9 cellular contexts compared by ENCODE assay signal in genomic region chr12:60205500-60205899, GRCh38.
DNase-seq lines count a peak whose midpoint lies in the region; ATAC-seq and TF ChIP-seq lines count a peak whose summit lies in the region.
"Had no signal": no experiment of that assay in that cellular context is flagged by ENCODE, and none has a peak within 500 bp of the region (broad histone marks: within the 10 kb centered on the region; RNA-seq: fewer than 3 reads in every experiment).

No MANE protein-coding gene starts in this region.

- DNase-seq in GM23248 (peak; percentile 65), NCI-H226 (peak; percentile 91), erythroblast (lab: John Stamatoyannopoulos, UW) (peak; percentile 19 to 27), progenitor cell of endocrine pancreas (ENCODE audit: low spot score, unreplicated experiment) (no peak), HuH-7.5 (ENCODE audit: low spot score) (no peak), head of caudate nucleus (no peak)
- no peak for DNase-seq in activated CD8-positive, alpha-beta memory T cell treated with anti-CD3 and anti-CD28 coated beads, Interleukin-2, amount 10 ng/mL, durations not matched to agents 7 days and 5 days
- DNase-seq: activated CD4-positive, alpha-beta T cell treated with anti-CD3 and anti-CD28 coated beads for 36 hours; testis had no signal

- peaks cover under 1% of the 10 kb centered on the region for H3K4me1 Mint-ChIP-seq in progenitor cell of endocrine pancreas (ENCODE audit: low read depth)
- H3K4me1 Mint-ChIP-seq in activated CD8-positive, alpha-beta memory T cell treated with anti-CD3 and anti-CD28 coated beads, Interleukin-2, amount 10 ng/mL, durations not matched to agents 7 days and 5 days: no peaks in the 10 kb centered on the region
- H3K4me1 Mint-ChIP-seq: activated CD4-positive, alpha-beta T cell treated with anti-CD3 and anti-CD28 coated beads for 36 hours had no signal

- peaks cover 4% of the 10 kb centered on the region for H3K27me3 Mint-ChIP-seq in progenitor cell of endocrine pancreas
- H3K27me3 Mint-ChIP-seq in activated CD8-positive, alpha-beta memory T cell treated with anti-CD3 and anti-CD28 coated beads, Interleukin-2, amount 10 ng/mL, durations not matched to agents 7 days and 5 days: no peaks in the 10 kb centered on the region
- H3K27me3 Mint-ChIP-seq: activated CD4-positive, alpha-beta T cell treated with anti-CD3 and anti-CD28 coated beads for 36 hours had no signal

- no peak for TF ChIP-seq POLR2A in erythroblast (IDR thresholded peaks at IDR 0.05; ENCODE audit: low read length)

- 94% methylated on average over 1 of the region's 1 CpG for WGBS in GM23248 (ENCODE audit: low coverage in 1 of 2, low lambda C conversion rate in 2 of 2, missing lambda C conversion rate in 2 of 2), 2 experiments

- H2AFZ ChIP-seq in GM23248: no peak overlapping the region

- ATAC-seq in activated CD8-positive, alpha-beta memory T cell treated with anti-CD3 and anti-CD28 coated beads, Interleukin-2, amount 10 ng/mL, durations not matched to agents 7 days and 5 days: no peak
- ATAC-seq: activated CD4-positive, alpha-beta T cell treated with anti-CD3 and anti-CD28 coated beads for 36 hours had no signal

- H3K4me3 Mint-ChIP-seq in progenitor cell of endocrine pancreas (ENCODE audit: low read depth): no peak overlapping the region
- no peak overlapping the region for H3K4me3 Mint-ChIP-seq in activated CD8-positive, alpha-beta memory T cell treated with anti-CD3 and anti-CD28 coated beads, Interleukin-2, amount 10 ng/mL, durations not matched to agents 7 days and 5 days
- H3K4me3 Mint-ChIP-seq: activated CD4-positive, alpha-beta T cell treated with anti-CD3 and anti-CD28 coated beads for 36 hours had no signal

- no peak for TF ChIP-seq CTCF in progenitor cell of endocrine pancreas (IDR thresholded peaks at IDR 0.05; ENCODE audit: unreplicated experiment)

- H3K36me3 Mint-ChIP-seq in progenitor cell of endocrine pancreas (ENCODE audit: insufficient read depth): no peaks in the 10 kb centered on the region
- H3K36me3 Mint-ChIP-seq in activated CD8-positive, alpha-beta memory T cell treated with anti-CD3 and anti-CD28 coated beads, Interleukin-2, amount 10 ng/mL, durations not matched to agents 7 days and 5 days: no peaks in the 10 kb centered on the region

- H3K9me3 Mint-ChIP-seq in progenitor cell of endocrine pancreas (ENCODE audit: low read depth): no peaks in the 10 kb centered on the region
- peaks cover 5% of the 10 kb centered on the region for H3K9me3 Mint-ChIP-seq in activated CD8-positive, alpha-beta memory T cell treated with anti-CD3 and anti-CD28 coated beads, Interleukin-2, amount 10 ng/mL, durations not matched to agents 7 days and 5 days (ENCODE audit: low read depth)

- no peaks in the 10 kb centered on the region for H3K36me3 ChIP-seq in GM23248 (ENCODE audit: low read depth)

- intact Hi-C loops in head of caudate nucleus (cut with DNase I): no loop called here

- H3K4me1 ChIP-seq in GM23248 (ENCODE audit: insufficient read depth): peaks cover 54% of the 10 kb centered on the region
- H3K4me1 ChIP-seq: testis had no signal

- in situ Hi-C loops in GM23248 (cut with MboI): no loop called here

- no peaks in the 10 kb centered on the region for H3K9me2 ChIP-seq in GM23248 (ENCODE audit: insufficient read depth)

- no peaks in the 10 kb centered on the region for H3K79me2 ChIP-seq in GM23248 (ENCODE audit: insufficient read depth)

- H3K4me3 ChIP-seq in GM23248: no peak overlapping the region
- H3K4me3 ChIP-seq: testis had no signal

- no peaks in the 10 kb centered on the region for H4K20me1 ChIP-seq in GM23248 (ENCODE audit: insufficient read depth)

- no peak overlapping the region for H3K27ac ChIP-seq in GM23248
- H3K27ac ChIP-seq: testis had no signal

- peaks cover 18% of the 10 kb centered on the region for H3F3A ChIP-seq in GM23248 (ENCODE audit: insufficient read depth)

- CTCF ChIA-PET in activated CD8-positive, alpha-beta memory T cell treated with anti-CD3 and anti-CD28 coated beads, Interleukin-2, amount 10 ng/mL, durations not matched to agents 7 days and 5 days (lab: Charles Lee): no interaction called here

- peak overlapping the region; percentile 13 for H3K4me2 ChIP-seq in GM23248 (ENCODE audit: unreplicated experiment)

- no peaks in the 10 kb centered on the region for H3K27me3 ChIP-seq in GM23248 (replicated peaks; ENCODE audit: insufficient read depth)
- H3K27me3 ChIP-seq: testis had no signal

- no peaks in the 10 kb centered on the region for H3K9me3 ChIP-seq in GM23248 (ENCODE audit: low read depth)
- H3K9me3 ChIP-seq: testis had no signal

- H3K27ac Mint-ChIP-seq in progenitor cell of endocrine pancreas: peak overlapping the region; percentile 35
- no peak overlapping the region for H3K27ac Mint-ChIP-seq in activated CD8-positive, alpha-beta memory T cell treated with anti-CD3 and anti-CD28 coated beads, Interleukin-2, amount 10 ng/mL, durations not matched to agents 7 days and 5 days
- H3K27ac Mint-ChIP-seq: activated CD4-positive, alpha-beta T cell treated with anti-CD3 and anti-CD28 coated beads for 36 hours had no signal

- no peak overlapping the region for H3K9ac ChIP-seq in GM23248

Comparison
In these comparisons a context has a peak if more than half of its experiments do, and no peak if none do; other contexts are left out.
1. DNase-seq: peak in GM23248 (single experiment), NCI-H226 (single experiment) and erythroblast (2 of 2); none in progenitor cell of endocrine pancreas (single experiment), HuH-7.5 (single experiment), head of caudate nucleus (0 of 42) and activated CD8-positive, alpha-beta memory T cell treated with anti-CD3 and anti-CD28 coated beads, Interleukin-2, amount 10 ng/mL, durations not matched to agents 7 days and 5 days (single experiment).